ENCODE assay signal across 11 cellular contexts in genomic region chr14:59240356-59240755, GRCh38. TPM values are rescaled to one million over a fixed set of nuclear protein-coding genes. Genes with fewer than 3 reads are reported as not detected.
DNase-seq lines count a peak whose midpoint lies in the region; ATAC-seq and TF ChIP-seq lines count a peak whose summit lies in the region.
"Had no signal": no experiment of that assay in that cellular context is flagged by ENCODE, and none has a peak within 500 bp of the region (broad histone marks: within the 10 kb centered on the region; RNA-seq: fewer than 3 reads in every experiment).

No MANE protein-coding gene starts in this region.

- TF ChIP-seq CTCF in GM10248 (IDR thresholded peaks at IDR 0.05; ENCODE audit: control extremely low read depth, extremely low read depth, low read depth, missing control alignments) (no peak), H9 (conservative IDR thresholded peaks at IDR 0.05) (no peak), RWPE1 (conservative IDR thresholded peaks at IDR 0.05; ENCODE audit: low read depth) (no peak)

- no peak overlapping the region for H2BK5ac ChIP-seq in H9 (ENCODE audit: insufficient read length, low read length)

- H3K4me1 Mint-ChIP-seq in H9, result peaks cover 13 to 23% of the 10 kb centered on the region in 2 experiments

- no CpG with 5 or more reads among the region's 2 CpGs for WGBS in H9 (ENCODE audit: extremely low coverage, insufficient read length, low lambda C conversion rate)

- no peak overlapping the region for H2BK15ac ChIP-seq in H9 (ENCODE audit: low read depth, low read length)

- H3K27me3 ChIP-seq in H9 (ENCODE audit: insufficient read depth, low read length), result no peaks in the 10 kb centered on the region

- H3K9me3 Mint-ChIP-seq in H9, result no peaks in the 10 kb centered on the region
- H3K9me3 Mint-ChIP-seq: HFFc6 had no signal

- H4K5ac ChIP-seq in H9 (ENCODE audit: insufficient read length, low read depth, low read length), result no peak overlapping the region

- H3K23ac ChIP-seq in H9 (ENCODE audit: insufficient read length, low read depth, low read length), result no peak overlapping the region

- no peak overlapping the region for H3K4me2 ChIP-seq in H9 (ENCODE audit: insufficient read depth, insufficient read length, low read length)

- H3K9ac ChIP-seq in H9 (ENCODE audit: extremely low read depth, insufficient read length, low read length), result no peak overlapping the region

- no peak overlapping the region for H3K14ac ChIP-seq in H9 (ENCODE audit: insufficient read depth, low read length)

- H4K20me1 ChIP-seq in H9 (ENCODE audit: control insufficient read depth, insufficient read depth, insufficient read length), result no peaks in the 10 kb centered on the region

- H4K8ac ChIP-seq in H9 (replicated peaks; ENCODE audit: insufficient read length, low read depth, low read length), result no peak overlapping the region

- ATAC-seq in GM19351 (IDR thresholded peaks at IDR 0.05; ENCODE audit: unreplicated experiment), result peak; percentile 98
- ATAC-seq in HG02642 (IDR thresholded peaks at IDR 0.05; ENCODE audit: poor library complexity, unreplicated experiment), result peak; percentile 84
- peak; percentile 91 for ATAC-seq in HG03442 (IDR thresholded peaks at IDR 0.05; ENCODE audit: unreplicated experiment)

- no peaks in the 10 kb centered on the region for H3K79me1 ChIP-seq in H9 (ENCODE audit: insufficient read depth, low read depth, low read length, poor library complexity, severe bottlenecking)

- no peak overlapping the region for H2AK5ac ChIP-seq in H9 (ENCODE audit: insufficient read length, low read length)

- POLR2A ChIA-PET in GM10248 (lab: Yijun Ruan, JAX) (no interaction called here), RWPE1 (lab: Yijun Ruan, JAX; ENCODE audit: low non-redundant PET) (no interaction called here)

- H3K9me3 ChIP-seq in H9 (ENCODE audit: control insufficient read depth, low read depth, low read length), result no peaks in the 10 kb centered on the region

- H3K79me2 ChIP-seq in H9 (ENCODE audit: insufficient read depth, low read length), result no peaks in the 10 kb centered on the region

- no peak overlapping the region for H3K27ac Mint-ChIP-seq in H9
- H3K27ac Mint-ChIP-seq: HFFc6 had no signal

- no peak overlapping the region for H3K27ac ChIP-seq in H9 (ENCODE audit: insufficient read length, low read depth, low read length)
- no peak overlapping the region for H3K27ac ChIP-seq in RWPE1

- no peaks in the 10 kb centered on the region for H3K27me3 Mint-ChIP-seq in H9 (ENCODE audit: low read depth)

- CTCF ChIA-PET in GM10248 (lab: Yijun Ruan, JAX), result interaction anchor here (1.1 to 1.9 kb wide), 3 partner anchors 8 to 37 kb away, joined by 3 to 5 read pairs (median 3); no protein-coding TSS in a partner anchor
- CTCF ChIA-PET in RWPE1 (lab: Yijun Ruan, JAX), result no interaction called here

- no peak overlapping the region for H3K4me3 Mint-ChIP-seq in H9
- H3K4me3 Mint-ChIP-seq: HFFc6 had no signal

- H3K4me1 ChIP-seq in H9 (ENCODE audit: insufficient read depth, low read length), result peaks cover 2% of the 10 kb centered on the region

- H2BK12ac ChIP-seq in H9 (ENCODE audit: insufficient read length, low read depth, low read length), result no peak overlapping the region

- no peak overlapping the region for H3K18ac ChIP-seq in H9 (ENCODE audit: insufficient read length, low read depth, low read length)

- no peak overlapping the region for H3T11ph ChIP-seq in H9 (ENCODE audit: low read length)

- no peaks in the 10 kb centered on the region for H3K23me2 ChIP-seq in H9 (ENCODE audit: insufficient read length, low read depth, low read length, poor library complexity, severe bottlenecking)

- DNase-seq in GM10248 (ENCODE audit: extremely low spot score) (peak; percentile 36), H9 (no peak), NCI-H1694 treated with DMSO at 0.1 percent for 48 hours (lab: John Stamatoyannopoulos, UW) (no peak), RWPE1 (ENCODE audit: low spot score) (no peak), NCI-H69 (lab: John Stamatoyannopoulos, UW) (no peak)
- DNase-seq: activated gamma-delta T cell, HFFc6, Right ventricle myocardium superior had no signal

- H4K91ac ChIP-seq in H9 (ENCODE audit: insufficient read length, low read depth, low read length), result no peak overlapping the region

- no peak overlapping the region for H2AFZ ChIP-seq in H9 (ENCODE audit: low read length)

- H3K56ac ChIP-seq in H9 (ENCODE audit: insufficient read length, low read depth, low read length), result no peak overlapping the region

- no peak overlapping the region for H2BK120ac ChIP-seq in H9 (ENCODE audit: low read depth, low read length, poor library complexity, severe bottlenecking)

- no peak overlapping the region for H3K4ac ChIP-seq in H9 (ENCODE audit: low read depth, low read length)

- H2BK20ac ChIP-seq in H9 (ENCODE audit: low read depth, low read length, poor library complexity, severe bottlenecking), result no peak overlapping the region

- peaks cover 0 to 8% (median 0%) of the 10 kb centered on the region in 3 experiments; a peak in 1 of 7 replicates for H3K36me3 Mint-ChIP-seq in H9 (ENCODE audit: insufficient read depth in 1 of 3, low read depth in 3 of 3)

RNA-seq across cellular contexts. Expression of gene DAAM1, which starts 51.9 kb away (rescaled TPM):
- total RNA-seq in H9 (2021), result 19.5 and 21.7 TPM in 2 replicates
